Comparison of ENCODE assay signal across 1 cellular context in genomic region chr11:64240467-64241174, GRCh38.
TF ChIP-seq lines count a peak whose summit lies in the region.

Gene FKBP2, plus strand, starts transcription at chr11:64241095. Its CDS starts 1,293 bp downstream, at chr11:64242388.

TF ChIP-seq in HEK293, 187 proteins besides CTCF, POLR2A, EP300 and RAD21 (continued from another document):
- TF ChIP-seq ZNF433 (tag by site-specific recombination; IDR thresholded peaks at IDR 0.05; ENCODE audit: low read depth), result no peak
- no peak for TF ChIP-seq ZNF19 (tag by site-specific recombination; IDR thresholded peaks at IDR 0.05; ENCODE audit: low read depth)
- TF ChIP-seq ZNF558 (tag by site-specific recombination; IDR thresholded peaks at IDR 0.05), result no peak
- no peak for TF ChIP-seq ZNF132 (tag by site-specific recombination; IDR thresholded peaks at IDR 0.05; ENCODE audit: borderline replicate concordance)
- TF ChIP-seq ZNF121 (tag by site-specific recombination; IDR thresholded peaks at IDR 0.05), result no peak
- no peak for TF ChIP-seq ZBTB6 (tag by site-specific recombination; IDR thresholded peaks at IDR 0.05)
- TF ChIP-seq GLIS2 (tag by site-specific recombination; IDR thresholded peaks at IDR 0.05), result peak; percentile 73
- TF ChIP-seq ZBTB26 (tag by site-specific recombination; optimal IDR thresholded peaks at IDR 0.05), result peak; percentile 93
- no peak for TF ChIP-seq REST (tag by site-specific recombination; IDR thresholded peaks at IDR 0.05)
- 0 out of 2 replicates have a peak, but pooled peaks have one; percentile 12 for TF ChIP-seq ZNF660 (tag by site-specific recombination; IDR thresholded peaks at IDR 0.05)
- no peak for TF ChIP-seq ZNF701 (tag by site-specific recombination; IDR thresholded peaks at IDR 0.05)
- TF ChIP-seq PBX3 (CRISPR knock-in tag; IDR thresholded peaks at IDR 0.05), result no peak; the same call in 1 of the 2 replicates
- no peak for TF ChIP-seq REPIN1 (tag by site-specific recombination; IDR thresholded peaks at IDR 0.05; ENCODE audit: low read depth)
- no peak for TF ChIP-seq ZNF148 (tag by site-specific recombination; IDR thresholded peaks at IDR 0.05; ENCODE audit: borderline replicate concordance)
- no peak for TF ChIP-seq ZNF138 (tag by site-specific recombination; IDR thresholded peaks at IDR 0.05; ENCODE audit: borderline replicate concordance)
- peak; percentile 86 for TF ChIP-seq ZBTB11 (tag by site-specific recombination; conservative IDR thresholded peaks at IDR 0.05; ENCODE audit: low read depth)
- TF ChIP-seq ZNF530 (tag by site-specific recombination; IDR thresholded peaks at IDR 0.05; ENCODE audit: low read depth), result no peak
- no peak for TF ChIP-seq KLF7 (tag by site-specific recombination; IDR thresholded peaks at IDR 0.05; ENCODE audit: borderline replicate concordance)
- TF ChIP-seq ZNF791 (tag by site-specific recombination; IDR thresholded peaks at IDR 0.05), result no peak
